In genomic region chr9:97470076-97470475, GRCh38 we compare ENCODE assay signal across 10 cellular contexts. TPM values are rescaled to one million over a fixed set of nuclear protein-coding genes. Genes with fewer than 3 reads are reported as not detected.
DNase-seq lines count a peak whose midpoint lies in the region; ATAC-seq and TF ChIP-seq lines count a peak whose summit lies in the region.
"Had no signal": no experiment of that assay in that cellular context is flagged by ENCODE, and none has a peak within 500 bp of the region (broad histone marks: within the 10 kb centered on the region; RNA-seq: fewer than 3 reads in every experiment).

No MANE protein-coding gene starts in this region.

- peaks cover 4% of the 10 kb centered on the region for H3K36me3 Mint-ChIP-seq in activated T-helper 2 cell treated with anti-CD3 and anti-CD28 coated beads, Interferon-gamma antibody, Interleukin-2, Interleukin-4, amounts not matched to agents 10 μg/mL and 5 μg/mL and 100 μg/mL, durations not matched to agents 14 hours and 24 hours and 36 hours (ENCODE audit: low read depth)

- H3K9me3 Mint-ChIP-seq in activated T-helper 2 cell treated with anti-CD3 and anti-CD28 coated beads, Interferon-gamma antibody, Interleukin-2, Interleukin-4, amounts not matched to agents 10 μg/mL and 5 μg/mL and 100 μg/mL, durations not matched to agents 14 hours and 24 hours and 36 hours = no peaks in the 10 kb centered on the region

- no peak for ATAC-seq in HG02642 (IDR thresholded peaks at IDR 0.05; ENCODE audit: poor library complexity, unreplicated experiment)
- ATAC-seq: activated CD4-positive, CD25-positive, alpha-beta regulatory T cell treated with anti-CD3 and anti-CD28 coated beads, Interleukin-2, amount 50 U/mL, for 24 hours had no signal

- peaks cover 5% of the 10 kb centered on the region for H3K4me1 Mint-ChIP-seq in activated T-helper 2 cell treated with anti-CD3 and anti-CD28 coated beads, Interferon-gamma antibody, Interleukin-2, Interleukin-4, amounts not matched to agents 10 μg/mL and 5 μg/mL and 100 μg/mL, durations not matched to agents 14 hours and 24 hours and 36 hours (ENCODE audit: low read depth)

- no peak overlapping the region for H3K27ac Mint-ChIP-seq in activated T-helper 2 cell treated with anti-CD3 and anti-CD28 coated beads, Interferon-gamma antibody, Interleukin-2, Interleukin-4, amounts not matched to agents 10 μg/mL and 5 μg/mL and 100 μg/mL, durations not matched to agents 14 hours and 24 hours and 36 hours

- peak; percentile 26 for TF ChIP-seq CTCF in brain microvascular endothelial cell (IDR thresholded peaks at IDR 0.05; ENCODE audit: low read depth, low read length, missing control alignments)

- H3K4me3 ChIP-seq in brain microvascular endothelial cell (ENCODE audit: low read depth, low read length) = no peak overlapping the region

- no peaks in the 10 kb centered on the region for H3K27me3 Mint-ChIP-seq in activated T-helper 2 cell treated with anti-CD3 and anti-CD28 coated beads, Interferon-gamma antibody, Interleukin-2, Interleukin-4, amounts not matched to agents 10 μg/mL and 5 μg/mL and 100 μg/mL, durations not matched to agents 14 hours and 24 hours and 36 hours (ENCODE audit: low read depth)

- intact Hi-C loops in activated T-helper 2 cell treated with anti-CD3 and anti-CD28 coated beads, Interferon-gamma antibody, Interleukin-2, Interleukin-4, amounts not matched to agents 10 μg/mL and 5 μg/mL and 100 μg/mL, durations not matched to agents 14 hours and 24 hours and 36 hours (cut with micrococcal nuclease) = no loop called here

- no peak overlapping the region for H3K27ac ChIP-seq in brain microvascular endothelial cell
- H3K27ac ChIP-seq: neutrophil had no signal

- DNase-seq in D341Med (ENCODE audit: low spot score) (peak; percentile 52), HuH-7 (ENCODE audit: low spot score) (peak; percentile 10), brain microvascular endothelial cell (no peak), left kidney (ENCODE audit: low read depth, low spot score) (peak; percentile 26), midbrain (lab: John Stamatoyannopoulos, UW) (no peak), SIG-M5 (lab: John Stamatoyannopoulos, UW) (no peak)
- no peak for DNase-seq in activated T-helper 2 cell treated with anti-CD3 and anti-CD28 coated beads, Interferon-gamma antibody, Interleukin-2, Interleukin-4, amounts not matched to agents 10 μg/mL and 5 μg/mL and 100 μg/mL, durations not matched to agents 14 hours and 24 hours and 36 hours (ENCODE audit: low spot score)

- in situ Hi-C loops in brain microvascular endothelial cell (cut with HindIII; ENCODE audit: low pct_ligation_motif_present, low sequenced_read_pairs) = no loop called here

- H3K27me3 ChIP-seq in brain microvascular endothelial cell (replicated peaks) = no peaks in the 10 kb centered on the region
- H3K27me3 ChIP-seq: neutrophil had no signal

- H3K36me3 ChIP-seq in brain microvascular endothelial cell (replicated peaks) = no peaks in the 10 kb centered on the region

- no peak overlapping the region for H3K4me3 Mint-ChIP-seq in activated T-helper 2 cell treated with anti-CD3 and anti-CD28 coated beads, Interferon-gamma antibody, Interleukin-2, Interleukin-4, amounts not matched to agents 10 μg/mL and 5 μg/mL and 100 μg/mL, durations not matched to agents 14 hours and 24 hours and 36 hours (ENCODE audit: low read depth)

RNA-seq across cellular contexts. Expression of gene TMOD1, which starts 31.4 kb away (rescaled TPM):
- 0.96 and 0.97 TPM in 2 replicates for total RNA-seq in activated T-helper 2 cell treated with anti-CD3 and anti-CD28 coated beads, Interferon-gamma antibody, Interleukin-2, Interleukin-4, amounts not matched to agents 10 μg/mL and 5 μg/mL and 100 μg/mL, durations not matched to agents 14 hours and 24 hours and 36 hours

RNA-seq across cellular contexts. Expression of gene TDRD7, which starts 58.2 kb away (rescaled TPM):
- 4.4 and 5.5 TPM in 2 replicates for total RNA-seq in activated T-helper 2 cell treated with anti-CD3 and anti-CD28 coated beads, Interferon-gamma antibody, Interleukin-2, Interleukin-4, amounts not matched to agents 10 μg/mL and 5 μg/mL and 100 μg/mL, durations not matched to agents 14 hours and 24 hours and 36 hours

Comparison
In these comparisons a context has a peak if more than half of its experiments do, and no peak if none do; other contexts are left out.
1. DNase-seq: peak in D341Med (single experiment), HuH-7 (single experiment) and left kidney (single experiment); none in brain microvascular endothelial cell (single experiment), midbrain (single experiment), activated T-helper 2 cell treated with anti-CD3 and anti-CD28 coated beads, Interferon-gamma antibody, Interleukin-2, Interleukin-4, amounts not matched to agents 10 μg/mL and 5 μg/mL and 100 μg/mL, durations not matched to agents 14 hours and 24 hours and 36 hours (single experiment) and SIG-M5 (single experiment).